ENCODE assay signal across 23 cellular contexts in the genomic region with DNA sequence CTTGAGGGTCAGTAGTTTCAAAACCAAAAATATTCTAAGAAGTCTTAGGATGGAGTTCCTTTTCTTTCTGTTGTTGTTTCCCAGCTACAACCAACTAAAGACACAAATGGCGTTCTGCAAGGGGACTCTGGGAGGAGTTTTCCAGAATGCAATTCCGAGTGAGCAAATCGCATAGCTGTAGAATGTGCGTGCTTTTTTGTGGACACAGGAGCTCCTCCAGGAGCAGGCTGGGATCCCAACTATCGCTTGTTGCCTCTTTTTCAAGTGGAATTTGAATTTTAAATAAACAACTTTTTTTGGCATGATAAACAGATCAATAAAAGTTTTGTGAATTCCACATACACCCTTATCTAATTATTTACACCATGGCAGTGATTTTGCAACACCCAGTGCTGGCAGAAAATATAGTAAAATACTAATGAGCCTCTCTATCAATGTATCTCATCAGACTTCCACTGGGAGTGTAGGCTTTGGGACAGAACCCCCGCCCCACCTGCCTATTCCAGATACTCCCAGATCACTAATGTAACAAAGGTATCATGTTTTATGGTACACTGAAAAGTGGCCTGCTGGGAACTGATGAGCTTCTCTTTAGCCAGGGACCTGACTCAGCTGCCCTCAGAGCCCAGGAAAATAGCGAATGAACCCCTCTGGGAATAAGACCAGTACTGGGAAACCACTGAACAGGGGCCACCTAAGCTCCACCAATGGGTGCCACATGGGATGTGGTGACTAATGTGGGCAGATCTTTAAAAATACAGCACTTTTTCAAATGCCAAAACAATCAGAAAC.
"Had no signal": no experiment of that assay in that cellular context is flagged by ENCODE, and none has a peak within 500 bp of the region (broad histone marks: within the 10 kb centered on the region; RNA-seq: fewer than 3 reads in every experiment).

No MANE protein-coding gene starts in this region.

- H3K9me3 Mint-ChIP-seq: activated naive CD4-positive, alpha-beta T cell treated with anti-CD3 and anti-CD28 coated beads, Interleukin-2, amount 50 U/mL, for 24 hours; nephron progenitor cell; stimulated activated naive CD8-positive, alpha-beta T cell treated with anti-CD3 and anti-CD28 coated beads, Interleukin-15, amount 100 ng/mL, for 72 hours had no signal

- H3K4me1 ChIP-seq: foreskin keratinocyte had no signal

- H3K27ac ChIP-seq: esophagus squamous epithelium, foreskin keratinocyte, testis had no signal

- H3K27ac Mint-ChIP-seq: activated naive CD4-positive, alpha-beta T cell treated with anti-CD3 and anti-CD28 coated beads, Interleukin-2, amount 50 U/mL, for 24 hours; stimulated activated naive CD8-positive, alpha-beta T cell treated with anti-CD3 and anti-CD28 coated beads, Interleukin-15, amount 100 ng/mL, for 72 hours had no signal

- H3K27me3 Mint-ChIP-seq: activated naive CD4-positive, alpha-beta T cell treated with anti-CD3 and anti-CD28 coated beads, Interleukin-2, amount 50 U/mL, for 24 hours; stimulated activated naive CD8-positive, alpha-beta T cell treated with anti-CD3 and anti-CD28 coated beads, Interleukin-15, amount 100 ng/mL, for 72 hours had no signal

- H3K9me3 ChIP-seq: esophagus squamous epithelium, testis, upper lobe of right lung had no signal

- DNase-seq: activated CD4-positive, alpha-beta T cell treated with anti-CD3 and anti-CD28 coated beads, Interleukin-2, amount 50 U/mL, for 1 hour; activated gamma-delta T cell; dermis blood vessel endothelial cell; effector memory CD4-positive, alpha-beta T cell; esophagus squamous epithelium; foreskin keratinocyte; glutamatergic neuron; hippocampal formation; left colon; mammary epithelial cell; midbrain; nephron progenitor cell; nucleus accumbens; posterior cingulate gyrus; retina; stimulated activated CD4-positive, alpha-beta T cell treated with anti-CD3 and anti-CD28 coated beads, Interleukin-15, amount 100 ng/mL, for 24 hours; stimulated activated CD4-positive, alpha-beta T cell treated with anti-CD3 and anti-CD28 coated beads, Interleukin-2, amount 100 ng/mL, for 48 hours; stimulated activated naive CD8-positive, alpha-beta T cell treated with anti-CD3 and anti-CD28 coated beads, Interleukin-15, amount 100 ng/mL, for 72 hours; testis; upper lobe of right lung had no signal

- H3K4me3 ChIP-seq: esophagus squamous epithelium, skin epidermis, testis, upper lobe of right lung had no signal

- ATAC-seq: activated CD4-positive, CD25-positive, alpha-beta regulatory T cell treated with anti-CD3 and anti-CD28 coated beads, Interleukin-2, amount 50 U/mL, for 24 hours; foreskin keratinocyte; left colon; stimulated activated naive CD8-positive, alpha-beta T cell treated with anti-CD3 and anti-CD28 coated beads, Interleukin-15, amount 100 ng/mL, for 72 hours; upper lobe of right lung had no signal

- H3K4me3 Mint-ChIP-seq: activated naive CD4-positive, alpha-beta T cell treated with anti-CD3 and anti-CD28 coated beads, Interleukin-2, amount 50 U/mL, for 24 hours; nephron progenitor cell; stimulated activated naive CD8-positive, alpha-beta T cell treated with anti-CD3 and anti-CD28 coated beads, Interleukin-15, amount 100 ng/mL, for 72 hours had no signal

- H3K27me3 ChIP-seq: esophagus squamous epithelium, foreskin keratinocyte, testis, upper lobe of right lung had no signal

- H3K36me3 Mint-ChIP-seq: activated naive CD4-positive, alpha-beta T cell treated with anti-CD3 and anti-CD28 coated beads, Interleukin-2, amount 50 U/mL, for 24 hours had no signal
